ENCODE assay signal across 9 cellular contexts in the genomic region with DNA sequence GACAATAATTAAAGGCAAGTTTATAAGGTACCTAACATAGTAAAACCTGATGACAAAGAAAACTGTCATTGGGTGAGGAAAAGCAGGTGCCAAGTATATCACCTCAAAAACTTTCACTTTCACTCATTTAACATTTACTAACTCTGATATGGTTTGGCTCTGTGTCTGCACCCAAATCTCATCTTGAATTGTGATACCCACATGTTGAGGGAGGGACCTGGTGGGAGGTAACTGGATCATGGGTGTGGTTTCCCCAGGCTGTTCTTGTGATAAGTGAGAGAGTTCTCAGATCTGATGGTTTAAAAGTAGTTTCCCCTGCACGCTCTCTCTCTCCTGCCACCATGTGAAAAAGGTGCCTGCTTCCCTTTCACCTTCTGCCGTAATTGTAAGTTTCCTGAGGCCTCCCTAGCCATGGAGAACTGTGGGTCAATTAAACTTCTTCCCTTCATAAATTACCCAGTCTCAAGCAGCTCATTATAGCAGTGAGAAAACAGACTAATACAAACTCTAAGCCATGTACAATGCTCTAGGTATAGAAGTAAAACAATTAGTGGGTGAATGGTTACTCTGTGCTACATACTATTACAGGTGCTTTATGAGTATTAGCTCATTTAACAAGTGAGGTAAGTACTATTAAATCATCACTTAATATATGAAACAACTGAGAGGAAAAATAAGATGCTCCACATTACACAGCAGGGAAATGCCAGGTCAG.
DNase-seq lines count a peak whose midpoint lies in the region; ATAC-seq and TF ChIP-seq lines count a peak whose summit lies in the region.
"Had no signal": no experiment of that assay in that cellular context is flagged by ENCODE, and none has a peak within 500 bp of the region (broad histone marks: within the 10 kb centered on the region; RNA-seq: fewer than 3 reads in every experiment).

No MANE protein-coding gene starts in this region.

- no peak for TF ChIP-seq CTCF in CD8-positive, alpha-beta T cell (IDR thresholded peaks at IDR 0.05)
- no peak for TF ChIP-seq CTCF in coronary artery (IDR thresholded peaks at IDR 0.05)

- no peaks in the 10 kb centered on the region for H3K9me3 ChIP-seq in CD8-positive, alpha-beta T cell (ENCODE audit: low read length)

- H3K36me3 ChIP-seq in CD8-positive, alpha-beta T cell (ENCODE audit: insufficient read depth, low read length), result no peaks in the 10 kb centered on the region

- H3K27ac Mint-ChIP-seq in CD8-positive, alpha-beta T cell, result peak overlapping the region; percentile 76
- peak overlapping the region; percentile 15 to 86 for H3K27ac Mint-ChIP-seq in effector memory CD8-positive, alpha-beta T cell

- intact Hi-C loops in CD8-positive, alpha-beta T cell (cut with DNase I, micrococcal nuclease), result no loop called here

- peaks cover 9% of the 10 kb centered on the region for H3K4me1 ChIP-seq in CD8-positive, alpha-beta T cell (ENCODE audit: insufficient read depth, low read length)

- POLR2A ChIA-PET in CD8-positive, alpha-beta T cell (lab: Charles Lee), result interaction anchor here (1.1 kb wide), 1 partner anchor 11 kb away, joined by 3 read pairs; no protein-coding TSS in a partner anchor

- H3K36me3 Mint-ChIP-seq in CD8-positive, alpha-beta T cell, result peaks cover 20% of the 10 kb centered on the region
- peaks cover 4% of the 10 kb centered on the region for H3K36me3 Mint-ChIP-seq in effector memory CD8-positive, alpha-beta T cell (ENCODE audit: insufficient read depth)

- no peaks in the 10 kb centered on the region for H3K9me3 Mint-ChIP-seq in CD8-positive, alpha-beta T cell
- H3K9me3 Mint-ChIP-seq in effector memory CD8-positive, alpha-beta T cell, result no peaks in the 10 kb centered on the region
- H3K9me3 Mint-ChIP-seq: IgD-negative memory B cell had no signal

- no peak overlapping the region for H3K27ac ChIP-seq in CD8-positive, alpha-beta T cell (ENCODE audit: low read depth, low read length)
- H3K27ac ChIP-seq in coronary artery, result no peak overlapping the region

- H3K27me3 ChIP-seq in CD8-positive, alpha-beta T cell (ENCODE audit: insufficient read depth, low read length), result no peaks in the 10 kb centered on the region

- H3K4me1 Mint-ChIP-seq in CD8-positive, alpha-beta T cell (ENCODE audit: low read depth), result peaks cover 32% of the 10 kb centered on the region
- H3K4me1 Mint-ChIP-seq in effector memory CD8-positive, alpha-beta T cell (ENCODE audit: low read depth in 2 of 2), result peaks cover 19 to 26% of the 10 kb centered on the region in 2 donors

- no peak overlapping the region for H3K4me3 ChIP-seq in CD8-positive, alpha-beta T cell (ENCODE audit: low read depth, low read length)
- H3K4me3 ChIP-seq in coronary artery, result no peak overlapping the region

- H3K4me3 Mint-ChIP-seq in CD8-positive, alpha-beta T cell, result peak overlapping the region; percentile 27
- peak overlapping the region; percentile 35 to 48 for H3K4me3 Mint-ChIP-seq in effector memory CD8-positive, alpha-beta T cell

- no peaks in the 10 kb centered on the region for H3K27me3 Mint-ChIP-seq in CD8-positive, alpha-beta T cell (ENCODE audit: low read depth)
- H3K27me3 Mint-ChIP-seq in effector memory CD8-positive, alpha-beta T cell, result no peaks in the 10 kb centered on the region
- H3K27me3 Mint-ChIP-seq: IgD-negative memory B cell had no signal

- CTCF ChIA-PET in CD8-positive, alpha-beta T cell (lab: Charles Lee), result no interaction called here

- DNase-seq in CD8-positive, alpha-beta T cell, result peak in 1 of 7 experiments; percentile 1
- DNase-seq in HUDEP-2 (lab: John Stamatoyannopoulos, UW; ENCODE audit: unreplicated experiment in 76 of 76) (peak in 66 of 76 experiments; percentile 1 to 73 (median 36)), KG1 (lab: John Stamatoyannopoulos, UW) (no peak), coronary artery (ENCODE audit: low spot score) (no peak)
- DNase-seq in effector memory CD8-positive, alpha-beta T cell, result peak; percentile 3 to 25 (median 7)

- ATAC-seq in CD8-positive, alpha-beta T cell, result peak; percentile 58
- ATAC-seq in GM21367 (IDR thresholded peaks at IDR 0.05; ENCODE audit: unreplicated experiment) (peak; percentile 66), HG03196 (IDR thresholded peaks at IDR 0.05; ENCODE audit: unreplicated experiment) (no peak), GM21528 (IDR thresholded peaks at IDR 0.05; ENCODE audit: low FRiP score, unreplicated experiment) (no peak)
- ATAC-seq in effector memory CD8-positive, alpha-beta T cell (replicated peaks), result peak; percentile 79

Comparison
In these comparisons a context has a peak if more than half of its experiments do, and no peak if none do; other contexts are left out.
1. ATAC-seq: peak in CD8-positive, alpha-beta T cell (single experiment), GM21367 (single experiment) and effector memory CD8-positive, alpha-beta T cell (single experiment); none in HG03196 (single experiment) and GM21528 (single experiment).
2. DNase-seq: peak in HUDEP-2 (66 of 76) and effector memory CD8-positive, alpha-beta T cell (3 of 3); none in KG1 (single experiment) and coronary artery (single experiment).